In the genomic region with DNA sequence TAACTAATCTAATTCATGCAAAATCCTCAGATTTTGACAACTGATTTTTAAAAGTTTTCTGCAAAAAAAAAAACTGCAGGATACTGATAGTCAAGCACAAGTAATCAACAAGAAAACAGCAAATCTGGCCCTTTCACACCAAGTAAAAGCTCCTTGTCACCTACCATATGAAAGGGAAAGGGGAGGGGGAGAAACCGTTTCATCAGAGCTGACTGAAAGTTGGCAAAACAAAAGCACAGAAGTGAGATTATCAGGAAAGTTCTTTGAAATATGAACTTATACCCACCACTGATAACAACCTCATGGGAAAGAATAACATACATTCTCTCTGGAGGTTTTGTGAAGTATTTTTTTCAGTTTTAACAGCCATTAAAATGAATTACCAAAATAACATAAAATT, we compare ENCODE assay signal across 23 cellular contexts.
"Had no signal": no experiment of that assay in that cellular context is flagged by ENCODE, and none has a peak within 500 bp of the region (broad histone marks: within the 10 kb centered on the region; RNA-seq: fewer than 3 reads in every experiment).

No MANE protein-coding gene starts in this region.

- H3K36me3 ChIP-seq: gastroesophageal sphincter, right lobe of liver, suprapubic skin, transverse colon, upper lobe of right lung, uterus had no signal

- H3K4me2 ChIP-seq: hepatocyte had no signal

- H3K4me1 ChIP-seq: gastroesophageal sphincter, parathyroid adenoma, right lobe of liver, upper lobe of right lung, uterus had no signal

- H3K9ac ChIP-seq: parathyroid adenoma had no signal

- H3K79me2 ChIP-seq: hepatocyte, parathyroid adenoma had no signal

- H3K4me3 ChIP-seq: dorsolateral prefrontal cortex, gastroesophageal sphincter, heart left ventricle, hepatocyte, lung, right lobe of liver, suprapubic skin, transverse colon, upper lobe of right lung, uterus had no signal

- H3K27ac ChIP-seq: dorsolateral prefrontal cortex, epithelial cell of prostate, gastroesophageal sphincter, heart left ventricle, hepatocyte, parathyroid adenoma, right lobe of liver, suprapubic skin, transverse colon, upper lobe of right lung, uterus had no signal

- DNase-seq: dorsolateral prefrontal cortex; effector CD4-positive, alpha-beta T cell; foreskin fibroblast; heart left ventricle; kidney; natural killer cell; right lobe of liver; small intestine; stimulated activated CD4-positive, alpha-beta T cell treated with anti-CD3 and anti-CD28 coated beads, Interleukin-15, amount 100 ng/mL, for 24 hours; stimulated activated CD4-positive, alpha-beta T cell treated with anti-CD3 and anti-CD28 coated beads, Interleukin-2, amount 100 ng/mL, for 48 hours; stimulated activated naive B cell treated with anti-CD40 and anti-IgM and Interleukin-4, amounts not matched to agents 10 μg/mL and 1 μg/mL and 100 μg/mL, for 72 hours; stimulated activated naive CD8-positive, alpha-beta T cell treated with anti-CD3 and anti-CD28 coated beads, Interleukin-15, amount 100 ng/mL, for 72 hours; transverse colon; upper lobe of right lung; uterus had no signal

- ATAC-seq: esophagus mucosa; gastroesophageal sphincter; heart left ventricle; left lobe of liver; natural killer cell; right lobe of liver; stimulated activated naive B cell treated with anti-CD40 and anti-IgM and Interleukin-4, amounts not matched to agents 10 μg/mL and 1 μg/mL and 100 μg/mL, for 72 hours; stimulated activated naive CD8-positive, alpha-beta T cell treated with anti-CD3 and anti-CD28 coated beads, Interleukin-15, amount 100 ng/mL, for 72 hours; upper lobe of right lung had no signal

- H3K27me3 ChIP-seq: dorsolateral prefrontal cortex, gastroesophageal sphincter, heart left ventricle, hepatocyte, suprapubic skin, transverse colon, upper lobe of right lung, uterus had no signal
